Comparison of ENCODE assay signal across 13 cellular contexts in the genomic region with DNA sequence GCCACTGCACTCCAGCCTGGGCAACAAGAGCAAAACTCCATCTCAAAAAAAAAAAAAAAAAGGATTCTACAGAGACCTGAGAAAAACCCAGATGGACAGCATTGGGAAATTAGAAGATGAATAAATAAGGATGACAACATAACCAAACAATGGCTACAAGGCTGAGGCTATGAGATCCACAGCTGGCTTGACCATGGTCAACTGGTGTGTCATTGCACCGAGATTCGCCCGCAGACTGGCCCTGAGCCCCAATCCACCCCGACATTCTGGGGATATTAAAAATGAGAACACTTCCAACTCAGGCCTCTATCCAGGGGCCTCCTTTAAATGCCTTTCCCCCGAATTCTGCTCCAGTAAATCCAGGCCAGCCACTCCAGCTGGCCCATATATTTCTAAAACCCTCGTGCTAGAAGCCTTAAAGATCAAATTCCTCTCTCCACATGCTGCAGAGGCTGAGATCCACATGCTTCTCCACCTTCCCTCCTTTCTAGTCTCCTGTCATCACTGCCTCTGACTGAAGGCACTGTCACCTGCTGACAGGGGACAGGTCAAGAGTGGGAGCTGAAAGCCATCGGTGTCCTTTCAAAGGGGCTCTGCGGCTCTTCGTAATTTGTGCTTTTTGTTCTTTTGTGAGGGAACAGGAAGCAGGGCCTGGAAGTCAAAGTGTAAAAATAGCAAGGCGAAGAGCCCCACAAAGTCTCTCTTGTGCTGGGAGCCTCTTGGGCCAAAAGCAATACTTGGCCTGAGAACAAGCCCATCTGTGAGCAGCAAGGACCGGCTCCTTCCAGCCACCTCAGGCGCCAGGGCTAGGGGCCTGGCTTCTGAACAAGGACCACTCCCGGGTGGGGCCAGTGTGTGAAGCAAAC.
DNase-seq lines count a peak whose midpoint lies in the region; ATAC-seq and TF ChIP-seq lines count a peak whose summit lies in the region.
"Had no signal": no experiment of that assay in that cellular context is flagged by ENCODE, and none has a peak within 500 bp of the region (broad histone marks: within the 10 kb centered on the region; RNA-seq: fewer than 3 reads in every experiment).

No MANE protein-coding gene starts in this region.

- ATAC-seq in HG03175 (IDR thresholded peaks at IDR 0.05; ENCODE audit: unreplicated experiment) = no peak

- TF ChIP-seq CTCF in choroid plexus epithelial cell (conservative IDR thresholded peaks at IDR 0.05; ENCODE audit: low read depth, low read length) = no peak

- H3K27me3 Mint-ChIP-seq in activated T-cell treated with anti-CD3 and anti-CD28 coated beads, Interleukin-2, amount 50 U/mL, for 24 hours = no peaks in the 10 kb centered on the region
- H3K27me3 Mint-ChIP-seq: CD4-positive, CD25-positive, alpha-beta regulatory T cell had no signal

- H3K4me3 Mint-ChIP-seq in activated T-cell treated with anti-CD3 and anti-CD28 coated beads, Interleukin-2, amount 50 U/mL, for 24 hours = no peak overlapping the region
- H3K4me3 Mint-ChIP-seq: CD4-positive, CD25-positive, alpha-beta regulatory T cell had no signal

- H3K4me2 ChIP-seq in BLaER1 treated with 17β-estradiol and CSF1 and Interleukin-3, amounts not matched to agents 10 nM and 100 nM = peak overlapping the region; percentile 68 to 88 (median 81)
- peak overlapping the region; percentile 14 for H3K4me2 ChIP-seq in skeletal muscle satellite cell (ENCODE audit: low read length)

- peaks cover 19 to 30% (median 25%) of the 10 kb centered on the region in 10 experiments for H3K4me1 ChIP-seq in BLaER1 treated with 17β-estradiol and CSF1 and Interleukin-3, amounts not matched to agents 10 nM and 100 nM
- H3K4me1 ChIP-seq in skeletal muscle satellite cell (ENCODE audit: control insufficient read depth, insufficient read depth, low read length) = peaks cover 16% of the 10 kb centered on the region

- H4K20me1 ChIP-seq in BLaER1 treated with 17β-estradiol and CSF1 and Interleukin-3, amounts not matched to agents 10 nM and 100 nM = no peaks in the 10 kb centered on the region

- H3K36me3 ChIP-seq in BLaER1 treated with 17β-estradiol and CSF1 and Interleukin-3, amounts not matched to agents 10 nM and 100 nM = no peaks in the 10 kb centered on the region; a peak in 1 of 22 replicates
- peaks cover 12% of the 10 kb centered on the region for H3K36me3 ChIP-seq in skeletal muscle satellite cell (ENCODE audit: insufficient read depth, low read length)

- no peaks in the 10 kb centered on the region for H3K9me3 ChIP-seq in BLaER1 treated with 17β-estradiol and CSF1 and Interleukin-3, amounts not matched to agents 10 nM and 100 nM (replicated peaks in 1 of 11)
- H3K9me3 ChIP-seq in skeletal muscle satellite cell (replicated peaks; ENCODE audit: low read length) = no peaks in the 10 kb centered on the region

- H3K9me3 Mint-ChIP-seq in activated T-cell treated with anti-CD3 and anti-CD28 coated beads, Interleukin-2, amount 50 U/mL, for 24 hours = no peaks in the 10 kb centered on the region
- H3K9me3 Mint-ChIP-seq: CD4-positive, CD25-positive, alpha-beta regulatory T cell had no signal

- H3K9ac ChIP-seq in BLaER1 treated with 17β-estradiol and CSF1 and Interleukin-3, amounts not matched to agents 10 nM and 100 nM = peak overlapping the region; percentile 12 to 70 (median 47); a peak in 18 of 22 replicates
- peak overlapping the region; percentile 34 for H3K9ac ChIP-seq in skeletal muscle satellite cell (ENCODE audit: low read depth, low read length)

- H3K36me3 Mint-ChIP-seq in activated T-cell treated with anti-CD3 and anti-CD28 coated beads, Interleukin-2, amount 50 U/mL, for 24 hours (ENCODE audit: low read depth) = no peaks in the 10 kb centered on the region
- H3K36me3 Mint-ChIP-seq: CD4-positive, CD25-positive, alpha-beta regulatory T cell had no signal

- DNase-seq in choroid plexus epithelial cell (ENCODE audit: low read depth) = peak; percentile 42
- DNase-seq in left kidney (ENCODE audit: low read depth, low spot score) = peak; percentile 26
- DNase-seq in activated T-cell treated with anti-CD3 and anti-CD28 coated beads, Interleukin-2, amount 50 U/mL, for 48 hours = no peak
- no peak for DNase-seq in activated gamma-delta T cell treated with Interleukin-2 at 50 U/mL for 16 hours
- no peak for DNase-seq in activated T-cell treated with anti-CD3 and anti-CD28 coated beads, Interleukin-2, amount 50 U/mL, for 24 hours
- DNase-seq: activated CD8-positive, alpha-beta memory T cell treated with anti-CD3 and anti-CD28 coated beads, Interleukin-2, amount 50 U/mL, for 48 hours; CD4-positive, CD25-positive, alpha-beta regulatory T cell; NCI-H1092 treated with DMSO at 0.1 percent for 48 hours; stimulated activated CD4-positive, alpha-beta T cell treated with anti-CD3 and anti-CD28 coated beads, Interleukin-1b, Interleukin-23, amount 100 ng/mL, for 48 hours; T1000 had no signal

- H3K4me3 ChIP-seq in BLaER1 treated with 17β-estradiol and CSF1 and Interleukin-3, amounts not matched to agents 10 nM and 100 nM = peak overlapping the region in 5 of 10 experiments; percentile 4 to 29 (median 16); a peak in 5 of 20 replicates
- no peak overlapping the region for H3K4me3 ChIP-seq in choroid plexus epithelial cell (ENCODE audit: low read depth, low read length)
- peak overlapping the region; percentile 12 for H3K4me3 ChIP-seq in skeletal muscle satellite cell (ENCODE audit: low read length)

- no peaks in the 10 kb centered on the region for H3K4me1 Mint-ChIP-seq in activated T-cell treated with anti-CD3 and anti-CD28 coated beads, Interleukin-2, amount 50 U/mL, for 24 hours (ENCODE audit: low read depth)
- H3K4me1 Mint-ChIP-seq: CD4-positive, CD25-positive, alpha-beta regulatory T cell had no signal

- peak overlapping the region in 9 of 11 experiments; percentile 45 to 76 (median 63); a peak in 17 of 22 replicates for H3K27ac ChIP-seq in BLaER1 treated with 17β-estradiol and CSF1 and Interleukin-3, amounts not matched to agents 10 nM and 100 nM

- no peaks in the 10 kb centered on the region for H3K27me3 ChIP-seq in BLaER1 treated with 17β-estradiol and CSF1 and Interleukin-3, amounts not matched to agents 10 nM and 100 nM
- H3K27me3 ChIP-seq in skeletal muscle satellite cell (ENCODE audit: control insufficient read depth, insufficient read depth, low read length) = no peaks in the 10 kb centered on the region

- no peak overlapping the region for H3K27ac Mint-ChIP-seq in activated T-cell treated with anti-CD3 and anti-CD28 coated beads, Interleukin-2, amount 50 U/mL, for 24 hours
- H3K27ac Mint-ChIP-seq: CD4-positive, CD25-positive, alpha-beta regulatory T cell had no signal

Comparison
In these comparisons a context has a peak if more than half of its experiments do, and no peak if none do; other contexts are left out.
1. DNase-seq: peak in choroid plexus epithelial cell (single experiment) and left kidney (single experiment); none in activated T-cell treated with anti-CD3 and anti-CD28 coated beads, Interleukin-2, amount 50 U/mL, for 48 hours (0 of 2), activated gamma-delta T cell treated with Interleukin-2 at 50 U/mL for 16 hours (single experiment) and activated T-cell treated with anti-CD3 and anti-CD28 coated beads, Interleukin-2, amount 50 U/mL, for 24 hours (single experiment).